ENCODE assay signal across 24 cellular contexts in the genomic region with DNA sequence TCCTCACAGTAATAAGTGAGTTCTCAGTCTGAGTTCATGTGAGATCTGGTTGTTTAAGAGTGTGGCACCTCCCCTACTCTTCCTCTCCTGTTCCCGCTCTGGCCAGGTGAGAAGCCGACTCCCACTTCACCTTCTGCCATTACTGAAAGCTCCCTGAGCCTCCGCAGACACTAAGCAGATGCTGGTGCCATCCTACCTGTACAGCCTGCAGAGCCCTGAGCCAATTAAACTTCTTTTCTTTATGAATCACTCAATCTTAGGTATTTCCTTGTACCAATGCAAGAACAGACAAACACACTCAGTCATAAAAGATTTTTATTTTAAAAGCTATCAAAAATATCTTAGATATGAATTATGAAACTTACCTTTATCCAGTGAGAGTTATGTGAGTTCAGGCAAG.
"Had no signal": no experiment of that assay in that cellular context is flagged by ENCODE, and none has a peak within 500 bp of the region (broad histone marks: within the 10 kb centered on the region; RNA-seq: fewer than 3 reads in every experiment).

No MANE protein-coding gene starts in this region.

- H3K4me3 Mint-ChIP-seq: effector memory CD8-positive, alpha-beta T cell; endodermal cell had no signal

- DNase-seq: colonic mucosa; cortex of kidney; dermis blood vessel endothelial cell; dorsolateral prefrontal cortex; effector CD4-positive, alpha-beta T cell; effector CD8-positive, alpha-beta T cell; effector memory CD4-positive, alpha-beta T cell; effector memory CD8-positive, alpha-beta T cell; endodermal cell; erythroblast; esophagus squamous epithelium; foreskin fibroblast; foreskin keratinocyte; foreskin melanocyte; gastrocnemius medialis; glutamatergic neuron; head of caudate nucleus; heart left ventricle; heart right ventricle had no signal

- H3K27me3 ChIP-seq: colonic mucosa, foreskin keratinocyte had no signal

- H3K4me1 ChIP-seq: colonic mucosa, esophagus muscularis mucosa, esophagus squamous epithelium, foreskin keratinocyte, gastrocnemius medialis, gastroesophageal sphincter, heart left ventricle, heart right ventricle had no signal

- H3K27ac Mint-ChIP-seq: effector memory CD8-positive, alpha-beta T cell; endodermal cell had no signal

- H3K4me1 Mint-ChIP-seq: endodermal cell had no signal

- H3K27ac ChIP-seq: colonic mucosa, coronary artery, dorsolateral prefrontal cortex, epithelial cell of prostate, esophagus muscularis mucosa, esophagus squamous epithelium, foreskin keratinocyte, gastrocnemius medialis, gastroesophageal sphincter, heart left ventricle, heart right ventricle had no signal

- ATAC-seq: effector memory CD8-positive, alpha-beta T cell; esophagus mucosa; foreskin keratinocyte; gastrocnemius medialis; gastroesophageal sphincter; heart left ventricle; heart right ventricle had no signal

- H3K4me3 ChIP-seq: colonic mucosa, coronary artery, dorsolateral prefrontal cortex, esophagus muscularis mucosa, esophagus squamous epithelium, gastrocnemius medialis, gastroesophageal sphincter, heart left ventricle, heart right ventricle had no signal

- H3K36me3 ChIP-seq: colonic mucosa, esophagus muscularis mucosa, esophagus squamous epithelium, gastrocnemius medialis, gastroesophageal sphincter, heart left ventricle, heart right ventricle had no signal

- H3K9me3 Mint-ChIP-seq: effector memory CD8-positive, alpha-beta T cell had no signal

- H3K9me3 ChIP-seq: colonic mucosa, esophagus squamous epithelium, gastrocnemius medialis, gastroesophageal sphincter had no signal
